ENCODE assay signal across 1 cellular context in genomic region chr20:15061061-15061430, GRCh38.
TF ChIP-seq lines count a peak whose summit lies in the region.

No MANE protein-coding gene starts in this region.

TF ChIP-seq in HepG2, 621 proteins besides CTCF, POLR2A, EP300 and RAD21 (continued from another document):
- TF ChIP-seq POGK (CRISPR knock-in tag; conservative IDR thresholded peaks at IDR 0.05) (0 out of 2 replicates have a peak, but pooled peaks have one; percentile 9), SOX6 (IDR thresholded peaks at IDR 0.05) (no peak), SOX6 (CRISPR knock-in tag; IDR thresholded peaks at IDR 0.05) (no peak), ZBTB43 (CRISPR knock-in tag; conservative IDR thresholded peaks at IDR 0.05) (no peak), ATF2 (CRISPR knock-in tag; IDR thresholded peaks at IDR 0.05) (no peak), ZNF616 (CRISPR knock-in tag; IDR thresholded peaks at IDR 0.05; ENCODE audit: low read depth) (no peak), IRX3 (CRISPR knock-in tag; IDR thresholded peaks at IDR 0.05; ENCODE audit: borderline replicate concordance, low read depth) (no peak), NR2F2 (IDR thresholded peaks at IDR 0.05; ENCODE audit: borderline replicate concordance, low read depth) (no peak), ZNF839 (CRISPR knock-in tag; IDR thresholded peaks at IDR 0.05; ENCODE audit: borderline replicate concordance) (no peak), CC2D1A (CRISPR knock-in tag; IDR thresholded peaks at IDR 0.05) (0 out of 2 replicates have a peak, but pooled peaks have one; percentile 2), ZNF777 (CRISPR knock-in tag; IDR thresholded peaks at IDR 0.05) (no peak), ZBTB1 (CRISPR knock-in tag; IDR thresholded peaks at IDR 0.05; ENCODE audit: borderline replicate concordance) (no peak), JARID2 (CRISPR knock-in tag; IDR thresholded peaks at IDR 0.05; ENCODE audit: insufficient replicate concordance) (no peak), MED13 (CRISPR knock-in tag; IDR thresholded peaks at IDR 0.05) (no peak), ARID2 (CRISPR knock-in tag; IDR thresholded peaks at IDR 0.05; ENCODE audit: borderline replicate concordance) (0 out of 2 replicates have a peak, but pooled peaks have one; percentile 2), ZSCAN9 (CRISPR knock-in tag; IDR thresholded peaks at IDR 0.05; ENCODE audit: borderline replicate concordance) (no peak), IKZF4 (CRISPR knock-in tag; IDR thresholded peaks at IDR 0.05; ENCODE audit: borderline replicate concordance, low read depth, not compliant biosample characterization) (no peak), MNT (IDR thresholded peaks at IDR 0.05) (no peak), ZFAT (CRISPR knock-in tag; conservative IDR thresholded peaks at IDR 0.05) (no peak), SMAD1 (CRISPR knock-in tag; IDR thresholded peaks at IDR 0.05; ENCODE audit: borderline replicate concordance, low read depth) (no peak), ZBTB14 (CRISPR knock-in tag; IDR thresholded peaks at IDR 0.05) (no peak), DMTF1 (CRISPR knock-in tag; IDR thresholded peaks at IDR 0.05) (no peak), RFXAP (CRISPR knock-in tag; IDR thresholded peaks at IDR 0.05; ENCODE audit: borderline replicate concordance) (no peak), PAWR (CRISPR knock-in tag; IDR thresholded peaks at IDR 0.05; ENCODE audit: borderline replicate concordance) (no peak), CBX1 (IDR thresholded peaks at IDR 0.05; ENCODE audit: low read depth) (no peak), ZFX (CRISPR knock-in tag; IDR thresholded peaks at IDR 0.05; ENCODE audit: low read depth) (no peak), SRF (IDR thresholded peaks at IDR 0.05; ENCODE audit: low read depth, low read length) (no peak), TRIM22 (IDR thresholded peaks at IDR 0.05) (no peak), ZNF3 (CRISPR knock-in tag; IDR thresholded peaks at IDR 0.05) (no peak), BATF2 (CRISPR knock-in tag; IDR thresholded peaks at IDR 0.05) (peak; percentile 14; the same call in 1 of the 2 replicates), CEBPB (IDR thresholded peaks at IDR 0.05; ENCODE audit: borderline replicate concordance, low read depth, low read length) (no peak), ZBTB3 (CRISPR knock-in tag; IDR thresholded peaks at IDR 0.05; ENCODE audit: borderline replicate concordance, low read depth) (no peak), ATF7 (IDR thresholded peaks at IDR 0.05) (no peak), ATF7 (CRISPR knock-in tag; IDR thresholded peaks at IDR 0.05) (no peak), NR2F6 (IDR thresholded peaks at IDR 0.05) (no peak), NR2F6 (CRISPR knock-in tag; IDR thresholded peaks at IDR 0.05) (no peak), SIX4 (CRISPR knock-in tag; IDR thresholded peaks at IDR 0.05) (no peak), ZNF317 (CRISPR knock-in tag; IDR thresholded peaks at IDR 0.05) (no peak), ZNF556 (CRISPR knock-in tag; IDR thresholded peaks at IDR 0.05; ENCODE audit: borderline replicate concordance) (no peak), ZBTB46 (CRISPR knock-in tag; IDR thresholded peaks at IDR 0.05; ENCODE audit: borderline replicate concordance) (0 out of 2 replicates have a peak, but pooled peaks have one; percentile 21), PREB (CRISPR knock-in tag; IDR thresholded peaks at IDR 0.05) (no peak), ZNF512B (CRISPR knock-in tag; IDR thresholded peaks at IDR 0.05; ENCODE audit: borderline replicate concordance) (no peak), ZNF567 (CRISPR knock-in tag; IDR thresholded peaks at IDR 0.05; ENCODE audit: borderline replicate concordance) (0 out of 2 replicates have a peak, but pooled peaks have one; percentile 0), IRF2 (CRISPR knock-in tag; IDR thresholded peaks at IDR 0.05) (no peak)
